ENCODE assay signal across 25 cellular contexts in genomic region chr7:27316311-27316710, GRCh38.
A peak's percentile ranks its signal among the peaks of the same experiment; 100 is the strongest.
DNase-seq lines count a peak whose midpoint lies in the region; ATAC-seq and TF ChIP-seq lines count a peak whose summit lies in the region.
"Had no signal": no experiment of that assay in that cellular context is flagged by ENCODE, and none has a peak within 500 bp of the region (broad histone marks: within the 10 kb centered on the region; RNA-seq: fewer than 3 reads in every experiment).

No MANE protein-coding gene starts in this region.

- no peaks in the 10 kb centered on the region for H3K27me3 ChIP-seq in aorta (ENCODE audit: control insufficient read depth in 1 of 2, insufficient read depth in 2 of 2, low read length in 1 of 2)
- H3K27me3 ChIP-seq: adrenal gland, right atrium auricular region had no signal

- DNase-seq in left cardiac atrium (no peak), left ventricle myocardium superior (no peak), NOMO-1 treated with DMSO at 0.1 percent for 48 hours (lab: John Stamatoyannopoulos, UW; ENCODE audit: unreplicated experiment) (peak; percentile 45), fibroblast of pulmonary artery (ENCODE audit: low read depth) (peak; percentile 38), aorta (no peak), NCI-H2107 treated with DMSO at 0.1 percent for 48 hours (lab: John Stamatoyannopoulos, UW; ENCODE audit: unreplicated experiment) (no peak), hippocampal formation (lab: John Stamatoyannopoulos, UW) (no peak)
- DNase-seq: activated B cell treated with CpG ODN at 0.5 μM for 24 hours; activated CD4-positive, alpha-beta memory T cell treated with anti-CD3 and anti-CD28 coated beads, Interleukin-2, amount 10 ng/mL, durations not matched to agents 7 days and 5 days; activated gamma-delta T cell treated with Interleukin-2 at 50 U/mL for 16 hours; activated T-cell treated with anti-CD3 and anti-CD28 coated beads for 4 hours; adrenal gland; gastrocnemius medialis; GDM1; Karpas-422; kidney; NCI-H1417; NCI-H2107; NCI-H526; nucleus accumbens; SHP77 treated with DMSO at 0.1 percent for 48 hours; substantia nigra had no signal

- TF ChIP-seq CTCF in fibroblast of pulmonary artery (IDR thresholded peaks at IDR 0.05; ENCODE audit: low read length, missing control alignments) = no peak

- WGBS in aorta, 2 donors = 49 to 81% methylated on average over 3 of the region's 3 CpGs

- ATAC-seq in left cardiac atrium (peak; percentile 44 to 61), left ventricle myocardium superior (no peak), aorta (ENCODE audit: low FRiP score) (peak; percentile 22), GM21529 (IDR thresholded peaks at IDR 0.05; ENCODE audit: unreplicated experiment) (no peak)

- peaks cover 7% of the 10 kb centered on the region for H3K9me3 ChIP-seq in aorta (ENCODE audit: control insufficient read depth, low read length)
- H3K9me3 ChIP-seq: adrenal gland, gastrocnemius medialis had no signal

- no peaks in the 10 kb centered on the region for H3K36me3 ChIP-seq in aorta (ENCODE audit: control insufficient read depth in 1 of 2, insufficient read depth in 2 of 2, low read length in 1 of 2)
- H3K36me3 ChIP-seq: adrenal gland, gastrocnemius medialis, right atrium auricular region had no signal

- H3K27ac ChIP-seq in aorta (ENCODE audit: low read depth in 1 of 2, low read length in 2 of 2) = no peak overlapping the region
- H3K27ac ChIP-seq: adrenal gland, C4-2B, gastrocnemius medialis, right atrium auricular region had no signal

- intact Hi-C loops in left cardiac atrium (cut with DNase I) (no loop called here), left ventricle myocardium superior (cut with micrococcal nuclease) (no loop called here), aorta (cut with DNase I) (no loop called here)

- H3K4me3 ChIP-seq in fibroblast of pulmonary artery (replicated peaks; ENCODE audit: low read depth, low read length) (no peak overlapping the region), aorta (ENCODE audit: low read length in 2 of 2) (no peak overlapping the region)
- H3K4me3 ChIP-seq: adrenal gland, gastrocnemius medialis, right atrium auricular region had no signal

- no peaks in the 10 kb centered on the region for H3K4me1 ChIP-seq in aorta (ENCODE audit: control insufficient read depth in 1 of 2, insufficient read depth in 2 of 2, low read length in 2 of 2)
- H3K4me1 ChIP-seq: gastrocnemius medialis, right atrium auricular region had no signal

Comparison
In these comparisons a context has a peak if more than half of its experiments do, and no peak if none do; other contexts are left out.
1. ATAC-seq: peak in left cardiac atrium (2 of 2) and aorta (single experiment); none in left ventricle myocardium superior (single experiment) and GM21529 (single experiment).
2. DNase-seq: peak in NOMO-1 treated with DMSO at 0.1 percent for 48 hours (single experiment) and fibroblast of pulmonary artery (single experiment); none in left cardiac atrium (single experiment), left ventricle myocardium superior (single experiment), aorta (0 of 2), NCI-H2107 treated with DMSO at 0.1 percent for 48 hours (single experiment) and hippocampal formation (0 of 2).